ENCODE assay signal across 8 cellular contexts in genomic region chr15:90000175-90000923, GRCh38. TPM values are rescaled to one million over a fixed set of nuclear protein-coding genes. Genes with fewer than 3 reads are reported as not detected.
DNase-seq lines count a peak whose midpoint lies in the region; ATAC-seq and TF ChIP-seq lines count a peak whose summit lies in the region.

No MANE protein-coding gene starts in this region.

- TF ChIP-seq EP300 in SK-N-SH (IDR thresholded peaks at IDR 0.05; ENCODE audit: borderline replicate concordance in 1 of 2, low read depth in 1 of 2, low read length in 1 of 2) (no peak), upper lobe of left lung (IDR thresholded peaks at IDR 0.05) (no peak)

- no peaks in the 10 kb centered on the region for H4K20me1 ChIP-seq in SK-N-SH (ENCODE audit: insufficient read depth)
- 0 out of 2 replicates have a peak, but pooled peaks cover 3% of the 10 kb centered on the region for H4K20me1 ChIP-seq in PC-9 (ENCODE audit: insufficient read depth)

- peak; percentile 64 for DNase-seq in SK-N-SH
- DNase-seq in PC-9 = no peak
- DNase-seq in memory B cell (ENCODE audit: low spot score in 2 of 2) = no peak
- peak in 1 of 2 donors; percentile 88 for DNase-seq in upper lobe of left lung
- DNase-seq in GF-D8 (lab: John Stamatoyannopoulos, UW) = no peak

- CTCF ChIA-PET in SK-N-SH (lab: Yijun Ruan, JAX) (interaction anchor here (1.0 kb wide), 1 partner anchor 36 kb away, joined by 3 read pairs; no protein-coding TSS in a partner anchor), PC-9 (lab: Charles Lee) (interaction anchor here (0.7 kb wide), 1 partner anchor 106 kb away, joined by 7 read pairs; no protein-coding TSS in a partner anchor)

- ATAC-seq in SK-N-SH treated with all-trans-retinoic acid at 6 μM for 48 hours (no peak), memory B cell (ENCODE audit: low read depth) (peak; percentile 6), upper lobe of left lung (ENCODE audit: low FRiP score in 2 of 2) (peak; percentile 15 to 18), GM18867 (IDR thresholded peaks at IDR 0.05; ENCODE audit: unreplicated experiment) (no peak)

- H3K9me2 ChIP-seq in SK-N-SH (no peaks in the 10 kb centered on the region), PC-9 (ENCODE audit: insufficient read depth) (no peaks in the 10 kb centered on the region)

- no peaks in the 10 kb centered on the region for H3K27me3 ChIP-seq in SK-N-SH (ENCODE audit: insufficient read depth)
- H3K27me3 ChIP-seq in PC-9 (ENCODE audit: insufficient read depth, low read depth) = no peaks in the 10 kb centered on the region
- H3K27me3 ChIP-seq in duodenal mucosa (ENCODE audit: control insufficient read depth in 1 of 2, insufficient read depth in 2 of 2, low read length in 2 of 2) = no peaks in the 10 kb centered on the region
- H3K27me3 ChIP-seq in upper lobe of left lung = no peaks in the 10 kb centered on the region

- WGBS in SK-N-SH (ENCODE audit: low lambda C conversion rate) = 88% methylated on average over 49 of the region's 62 CpGs
- WGBS in upper lobe of left lung, 2 donors = 12 to 41% methylated on average over 44 to 47 of the region's 62 CpGs

- H3K4me3 ChIP-seq in SK-N-SH (ENCODE audit: low read depth in 2 of 2, low read length in 1 of 2) (peak overlapping the region; percentile 59 to 66; a peak in 3 of 4 replicates), PC-9 (peak overlapping the region; percentile 86), duodenal mucosa (ENCODE audit: low read depth in 1 of 2, low read length in 2 of 2) (peak overlapping the region; percentile 59 to 74), upper lobe of left lung (peak overlapping the region; percentile 30 to 86 (median 68))

- H2AFZ ChIP-seq in SK-N-SH (ENCODE audit: low read depth) (peak overlapping the region; percentile 99), PC-9 (peak overlapping the region; percentile 71; the same call in 1 of the 2 replicates)

- TF ChIP-seq RAD21 in SK-N-SH (IDR thresholded peaks at IDR 0.05; ENCODE audit: low read length) = no peak

- peak overlapping the region; percentile 90 for H3K27ac Mint-ChIP-seq in memory B cell

- H3K36me3 ChIP-seq in SK-N-SH (replicated peaks in 1 of 2; ENCODE audit: control insufficient read depth in 1 of 2, insufficient read depth in 2 of 2, low read length in 1 of 2) (no peaks in the 10 kb centered on the region), PC-9 (ENCODE audit: low read depth) (no peaks in the 10 kb centered on the region), duodenal mucosa (ENCODE audit: control insufficient read depth in 1 of 2, insufficient read depth in 2 of 2, low read length in 2 of 2) (no peaks in the 10 kb centered on the region), upper lobe of left lung (no peaks in the 10 kb centered on the region)

- H3K4me1 Mint-ChIP-seq in memory B cell = peaks cover 26% of the 10 kb centered on the region

- H3K9ac ChIP-seq in SK-N-SH = peak overlapping the region; percentile 78
- H3K9ac ChIP-seq in duodenal mucosa (ENCODE audit: low read depth in 1 of 2, low read length in 2 of 2) = peak overlapping the region; percentile 67 to 80

- H3F3A ChIP-seq in SK-N-SH (replicated peaks; ENCODE audit: insufficient read depth) = no peaks in the 10 kb centered on the region
- peaks cover 57% of the 10 kb centered on the region for H3F3A ChIP-seq in PC-9 (ENCODE audit: insufficient read depth, low read depth)

- POLR2A ChIA-PET in SK-N-SH (lab: Yijun Ruan, JAX) (interaction anchor here (0.6 kb wide), 1 partner anchor 88 kb away, joined by 3 read pairs; the partner anchor contains the start of gene ARPIN), PC-9 (lab: Charles Lee; ENCODE audit: unreplicated experiment) (no interaction called here)

- TSS peak; percentile 33 for BruUV-seq in PC-9 (replicated peaks; lab: Mats Ljungman, UMichigan)

- intact Hi-C loops in PC-9 (cut with micrococcal nuclease; ENCODE audit: unreplicated experiment) = loop anchor here (5.0 kb wide), 1 partner anchor 72 kb away; no protein-coding TSS in a partner anchor

- peaks cover 14 to 20% of the 10 kb centered on the region in 2 experiments; a peak in 3 of 4 replicates for H3K4me1 ChIP-seq in SK-N-SH (ENCODE audit: control insufficient read depth in 1 of 2, insufficient read depth in 2 of 2, low read depth in 1 of 2, low read length in 1 of 2)
- H3K4me1 ChIP-seq in PC-9 (replicated peaks; ENCODE audit: insufficient read depth) = peaks cover 69% of the 10 kb centered on the region
- peaks cover 37 to 45% of the 10 kb centered on the region in 2 donors for H3K4me1 ChIP-seq in duodenal mucosa (ENCODE audit: control insufficient read depth in 1 of 2, insufficient read depth in 2 of 2, low read length in 2 of 2)
- H3K4me1 ChIP-seq in upper lobe of left lung = peaks cover 45 to 58% (median 48%) of the 10 kb centered on the region in 4 donors

- H3K9me3 Mint-ChIP-seq in memory B cell = no peaks in the 10 kb centered on the region

- peak overlapping the region; percentile 43 to 83 for H3K27ac ChIP-seq in SK-N-SH (ENCODE audit: low read depth in 2 of 2, low read length in 1 of 2)
- H3K27ac ChIP-seq in PC-9 = peak overlapping the region; percentile 90
- peak overlapping the region; percentile 79 for H3K27ac ChIP-seq in duodenal mucosa (ENCODE audit: low read depth, low read length)
- peak overlapping the region; percentile 93 to 97 (median 96) for H3K27ac ChIP-seq in upper lobe of left lung

- peaks cover 25% of the 10 kb centered on the region; the same call in 1 of the 2 replicates for H3K79me2 ChIP-seq in SK-N-SH (ENCODE audit: insufficient read depth)
- peaks cover 32% of the 10 kb centered on the region for H3K79me2 ChIP-seq in PC-9 (ENCODE audit: low read depth)

- H3K36me3 Mint-ChIP-seq in memory B cell = peaks cover 7% of the 10 kb centered on the region

- H3K9me3 ChIP-seq in SK-N-SH = no peaks in the 10 kb centered on the region
- no peaks in the 10 kb centered on the region for H3K9me3 ChIP-seq in PC-9 (ENCODE audit: insufficient read depth, low read depth)
- H3K9me3 ChIP-seq in duodenal mucosa (ENCODE audit: control insufficient read depth in 1 of 2, low read length in 2 of 2) = no peaks in the 10 kb centered on the region
- H3K9me3 ChIP-seq in upper lobe of left lung = no peaks in the 10 kb centered on the region

- peak in 2 of 4 donors; percentile 4 to 32 for TF ChIP-seq POLR2A in upper lobe of left lung (IDR thresholded peaks at IDR 0.05)

- TF ChIP-seq CTCF in SK-N-SH (IDR thresholded peaks at IDR 0.05) = no peak
- no peak for TF ChIP-seq CTCF in PC-9 (conservative IDR thresholded peaks at IDR 0.05)
- TF ChIP-seq CTCF in upper lobe of left lung (IDR thresholded peaks at IDR 0.05) = peak in 1 of 6 experiments; percentile 1

- H3K4me3 Mint-ChIP-seq in memory B cell = peak overlapping the region; percentile 95

- H3K27me3 Mint-ChIP-seq in memory B cell = no peaks in the 10 kb centered on the region

- peak overlapping the region; percentile 80 for H3K4me2 ChIP-seq in SK-N-SH
- H3K4me2 ChIP-seq in PC-9 = peak overlapping the region; percentile 79

TF ChIP-seq in SK-N-SH, 30 proteins besides CTCF, POLR2A, EP300 and RAD21 (continues in another document):
- TF ChIP-seq POLR2AphosphoS5 (IDR thresholded peaks at IDR 0.05; ENCODE audit: low read depth, low read length) (no peak), FOXJ3 (CRISPR knock-in tag; IDR thresholded peaks at IDR 0.05) (no peak), MXI1 (IDR thresholded peaks at IDR 0.05; ENCODE audit: low read depth, low read length) (no peak), EZH2phosphoT487 (IDR thresholded peaks at IDR 0.05; ENCODE audit: borderline replicate concordance, low read depth) (no peak), SMC3 (IDR thresholded peaks at IDR 0.05; ENCODE audit: low read depth, low read length) (no peak)
- TF ChIP-seq, protein P1, sequence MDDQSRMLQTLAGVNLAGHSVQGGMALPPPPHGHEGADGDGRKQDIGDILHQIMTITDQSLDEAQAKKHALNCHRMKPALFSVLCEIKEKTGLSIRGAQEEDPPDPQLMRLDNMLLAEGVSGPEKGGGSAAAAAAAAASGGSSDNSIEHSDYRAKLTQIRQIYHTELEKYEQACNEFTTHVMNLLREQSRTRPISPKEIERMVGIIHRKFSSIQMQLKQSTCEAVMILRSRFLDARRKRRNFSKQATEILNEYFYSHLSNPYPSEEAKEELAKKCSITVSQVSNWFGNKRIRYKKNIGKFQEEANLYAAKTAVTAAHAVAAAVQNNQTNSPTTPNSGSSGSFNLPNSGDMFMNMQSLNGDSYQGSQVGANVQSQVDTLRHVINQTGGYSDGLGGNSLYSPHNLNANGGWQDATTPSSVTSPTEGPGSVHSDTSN (IDR thresholded peaks at IDR 0.05) = no peak

TF ChIP-seq in SK-N-SH treated with all-trans-retinoic acid at 6 μM for 48 hours, 23 proteins besides CTCF, POLR2A, EP300 and RAD21:
- TF ChIP-seq TOX (CRISPR knock-in tag; IDR thresholded peaks at IDR 0.05; ENCODE audit: borderline replicate concordance) = no peak
- TF ChIP-seq PATZ1 (CRISPR knock-in tag; IDR thresholded peaks at IDR 0.05; ENCODE audit: borderline replicate concordance) = no peak

RNA-seq across cellular contexts. Expression of gene ZNF710, which starts 0.8 kb away (rescaled TPM):
- polyA plus RNA-seq in SK-N-SH (2012; rRNA removed) = 2.4 and 2.7 TPM in 2 replicates
- polyA plus RNA-seq in SK-N-SH (2012; cell fraction: cytosol; rRNA removed) = 2.0 and 2.1 TPM in 2 replicates
- 8.4 and 9.2 TPM in 2 replicates for polyA plus RNA-seq in SK-N-SH (2012; cell fraction: nucleus; rRNA removed)
- total RNA-seq in PC-9 (2021) (23.4 and 25.2 TPM in 2 replicates), upper lobe of left lung (10 to 100 TPM; 26.0 to 51.3 (median 44.5) TPM)

Comparison
In these comparisons a context has a peak if more than half of its experiments do, and no peak if none do; other contexts are left out.
1. ATAC-seq: peak in memory B cell (single experiment) and upper lobe of left lung (2 of 2); none in SK-N-SH treated with all-trans-retinoic acid at 6 μM for 48 hours (single experiment) and GM18867 (single experiment).
2. Peak in every context shown above with its lines, with median percentiles within 50 percentile points of each other: H3K27ac ChIP-seq and H3K4me3 ChIP-seq.